In the genomic region with DNA sequence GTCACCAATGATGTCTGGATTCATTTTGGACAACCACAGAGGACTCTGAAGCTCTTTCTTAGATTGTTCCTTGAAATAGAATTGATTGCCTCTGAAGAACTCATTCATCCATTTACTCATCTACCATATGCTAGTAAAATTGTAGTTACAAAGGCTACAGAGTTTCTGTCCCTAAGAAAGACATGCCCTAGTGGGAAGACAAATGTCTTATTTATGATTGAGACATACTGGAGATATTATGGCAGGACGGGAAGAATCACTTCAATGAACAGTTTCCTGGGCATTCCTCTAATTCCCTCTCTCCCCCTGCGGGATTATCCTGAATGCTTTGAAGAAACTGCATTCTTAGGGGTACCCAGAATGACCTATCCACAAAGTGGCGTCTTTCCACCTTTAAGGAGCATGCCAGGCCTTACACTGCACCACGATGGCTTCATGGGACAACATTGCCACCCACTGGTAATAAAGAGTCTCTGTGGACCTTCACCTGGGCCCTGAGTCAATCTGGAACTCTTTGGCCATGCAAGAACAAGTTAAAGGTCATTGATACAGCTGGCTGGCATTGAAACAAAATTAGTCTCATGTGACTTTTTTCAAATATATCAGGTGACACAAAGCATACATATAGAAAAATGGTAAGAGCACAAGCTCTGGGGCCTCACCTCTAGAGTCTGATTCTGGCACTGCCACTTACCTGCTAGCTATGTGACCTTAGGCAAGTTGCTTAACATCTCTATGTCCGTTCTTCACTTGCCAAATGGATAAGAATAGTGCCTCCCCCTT, we compare ENCODE assay signal across 1 cellular context.
TF ChIP-seq lines count a peak whose summit lies in the region.

No MANE protein-coding gene starts in this region.

TF ChIP-seq in HepG2, 621 proteins besides CTCF, POLR2A, EP300 and RAD21 (continued from another document and continues in another):
- TF ChIP-seq, protein P1, sequence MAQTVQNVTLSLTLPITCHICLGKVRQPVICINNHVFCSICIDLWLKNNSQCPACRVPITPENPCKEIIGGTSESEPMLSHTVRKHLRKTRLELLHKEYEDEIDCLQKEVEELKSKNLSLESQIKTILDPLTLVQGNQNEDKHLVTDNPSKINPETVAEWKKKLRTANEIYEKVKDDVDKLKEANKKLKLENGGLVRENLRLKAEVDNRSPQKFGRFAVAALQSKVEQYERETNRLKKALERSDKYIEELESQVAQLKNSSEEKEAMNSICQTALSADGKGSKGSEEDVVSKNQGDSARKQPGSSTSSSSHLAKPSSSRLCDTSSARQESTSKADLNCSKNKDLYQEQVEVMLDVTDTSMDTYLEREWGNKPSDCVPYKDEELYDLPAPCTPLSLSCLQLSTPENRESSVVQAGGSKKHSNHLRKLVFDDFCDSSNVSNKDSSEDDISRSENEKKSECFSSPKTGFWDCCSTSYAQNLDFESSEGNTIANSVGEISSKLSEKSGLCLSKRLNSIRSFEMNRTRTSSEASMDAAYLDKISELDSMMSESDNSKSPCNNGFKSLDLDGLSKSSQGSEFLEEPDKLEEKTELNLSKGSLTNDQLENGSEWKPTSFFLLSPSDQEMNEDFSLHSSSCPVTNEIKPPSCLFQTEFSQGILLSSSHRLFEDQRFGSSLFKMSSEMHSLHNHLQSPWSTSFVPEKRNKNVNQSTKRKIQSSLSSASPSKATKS (CRISPR knock-in tag; IDR thresholded peaks at IDR 0.05), result no peak
- no peak for TF ChIP-seq NKX3-1 (CRISPR knock-in tag; IDR thresholded peaks at IDR 0.05)
- TF ChIP-seq, protein P2, sequence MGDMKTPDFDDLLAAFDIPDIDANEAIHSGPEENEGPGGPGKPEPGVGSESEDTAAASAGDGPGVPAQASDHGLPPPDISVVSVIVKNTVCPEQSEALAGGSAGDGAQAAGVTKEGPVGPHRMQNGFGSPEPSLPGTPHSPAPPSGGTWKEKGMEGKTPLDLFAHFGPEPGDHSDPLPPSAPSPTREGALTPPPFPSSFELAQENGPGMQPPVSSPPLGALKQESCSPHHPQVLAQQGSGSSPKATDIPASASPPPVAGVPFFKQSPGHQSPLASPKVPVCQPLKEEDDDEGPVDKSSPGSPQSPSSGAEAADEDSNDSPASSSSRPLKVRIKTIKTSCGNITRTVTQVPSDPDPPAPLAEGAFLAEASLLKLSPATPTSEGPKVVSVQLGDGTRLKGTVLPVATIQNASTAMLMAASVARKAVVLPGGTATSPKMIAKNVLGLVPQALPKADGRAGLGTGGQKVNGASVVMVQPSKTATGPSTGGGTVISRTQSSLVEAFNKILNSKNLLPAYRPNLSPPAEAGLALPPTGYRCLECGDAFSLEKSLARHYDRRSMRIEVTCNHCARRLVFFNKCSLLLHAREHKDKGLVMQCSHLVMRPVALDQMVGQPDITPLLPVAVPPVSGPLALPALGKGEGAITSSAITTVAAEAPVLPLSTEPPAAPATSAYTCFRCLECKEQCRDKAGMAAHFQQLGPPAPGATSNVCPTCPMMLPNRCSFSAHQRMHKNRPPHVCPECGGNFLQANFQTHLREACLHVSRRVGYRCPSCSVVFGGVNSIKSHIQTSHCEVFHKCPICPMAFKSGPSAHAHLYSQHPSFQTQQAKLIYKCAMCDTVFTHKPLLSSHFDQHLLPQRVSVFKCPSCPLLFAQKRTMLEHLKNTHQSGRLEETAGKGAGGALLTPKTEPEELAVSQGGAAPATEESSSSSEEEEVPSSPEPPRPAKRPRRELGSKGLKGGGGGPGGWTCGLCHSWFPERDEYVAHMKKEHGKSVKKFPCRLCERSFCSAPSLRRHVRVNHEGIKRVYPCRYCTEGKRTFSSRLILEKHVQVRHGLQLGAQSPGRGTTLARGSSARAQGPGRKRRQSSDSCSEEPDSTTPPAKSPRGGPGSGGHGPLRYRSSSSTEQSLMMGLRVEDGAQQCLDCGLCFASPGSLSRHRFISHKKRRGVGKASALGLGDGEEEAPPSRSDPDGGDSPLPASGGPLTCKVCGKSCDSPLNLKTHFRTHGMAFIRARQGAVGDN (CRISPR knock-in tag; IDR thresholded peaks at IDR 0.05), result no peak
- TF ChIP-seq ZNF331 (CRISPR knock-in tag; IDR thresholded peaks at IDR 0.05), result no peak
- peak; percentile 58; the same call in 1 of the 2 replicates for TF ChIP-seq ZKSCAN8 (CRISPR knock-in tag; IDR thresholded peaks at IDR 0.05; ENCODE audit: borderline replicate concordance)
- TF ChIP-seq, protein P3, sequence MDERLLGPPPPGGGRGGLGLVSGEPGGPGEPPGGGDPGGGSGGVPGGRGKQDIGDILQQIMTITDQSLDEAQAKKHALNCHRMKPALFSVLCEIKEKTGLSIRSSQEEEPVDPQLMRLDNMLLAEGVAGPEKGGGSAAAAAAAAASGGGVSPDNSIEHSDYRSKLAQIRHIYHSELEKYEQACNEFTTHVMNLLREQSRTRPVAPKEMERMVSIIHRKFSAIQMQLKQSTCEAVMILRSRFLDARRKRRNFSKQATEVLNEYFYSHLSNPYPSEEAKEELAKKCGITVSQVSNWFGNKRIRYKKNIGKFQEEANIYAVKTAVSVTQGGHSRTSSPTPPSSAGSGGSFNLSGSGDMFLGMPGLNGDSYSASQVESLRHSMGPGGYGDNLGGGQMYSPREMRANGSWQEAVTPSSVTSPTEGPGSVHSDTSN (CRISPR knock-in tag; IDR thresholded peaks at IDR 0.05), result no peak
- TF ChIP-seq NFATC3 (CRISPR knock-in tag; IDR thresholded peaks at IDR 0.05), result no peak
- no peak for TF ChIP-seq GPN1 (CRISPR knock-in tag; IDR thresholded peaks at IDR 0.05; ENCODE audit: borderline replicate concordance)
- no peak for TF ChIP-seq FOXK2 (IDR thresholded peaks at IDR 0.05)
- TF ChIP-seq ZNF567 (CRISPR knock-in tag; IDR thresholded peaks at IDR 0.05; ENCODE audit: borderline replicate concordance), result no peak
- TF ChIP-seq YEATS4 (CRISPR knock-in tag; IDR thresholded peaks at IDR 0.05; ENCODE audit: borderline replicate concordance), result no peak
- no peak for TF ChIP-seq ZNF550 (CRISPR knock-in tag; IDR thresholded peaks at IDR 0.05; ENCODE audit: borderline replicate concordance)
- TF ChIP-seq ZNF740 (CRISPR knock-in tag; IDR thresholded peaks at IDR 0.05), result no peak
- TF ChIP-seq ZNF251 (CRISPR knock-in tag; IDR thresholded peaks at IDR 0.05), result no peak
- 0 out of 2 replicates have a peak, but pooled peaks have one; percentile 40 for TF ChIP-seq TBX2 (CRISPR knock-in tag; IDR thresholded peaks at IDR 0.05; ENCODE audit: borderline replicate concordance)
- TF ChIP-seq, protein P4, sequence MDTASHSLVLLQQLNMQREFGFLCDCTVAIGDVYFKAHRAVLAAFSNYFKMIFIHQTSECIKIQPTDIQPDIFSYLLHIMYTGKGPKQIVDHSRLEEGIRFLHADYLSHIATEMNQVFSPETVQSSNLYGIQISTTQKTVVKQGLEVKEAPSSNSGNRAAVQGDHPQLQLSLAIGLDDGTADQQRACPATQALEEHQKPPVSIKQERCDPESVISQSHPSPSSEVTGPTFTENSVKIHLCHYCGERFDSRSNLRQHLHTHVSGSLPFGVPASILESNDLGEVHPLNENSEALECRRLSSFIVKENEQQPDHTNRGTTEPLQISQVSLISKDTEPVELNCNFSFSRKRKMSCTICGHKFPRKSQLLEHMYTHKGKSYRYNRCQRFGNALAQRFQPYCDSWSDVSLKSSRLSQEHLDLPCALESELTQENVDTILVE (CRISPR knock-in tag; IDR thresholded peaks at IDR 0.05), result peak; percentile 66; the same call in 1 of the 2 replicates
- TF ChIP-seq ZNF772 (CRISPR knock-in tag; IDR thresholded peaks at IDR 0.05), result no peak
- no peak for TF ChIP-seq HNRNPLL (IDR thresholded peaks at IDR 0.05; ENCODE audit: low read depth, low read length, poor library complexity, severe bottlenecking)
- TF ChIP-seq CREB1 (IDR thresholded peaks at IDR 0.05), result no peak
- no peak for TF ChIP-seq CREB1 (CRISPR knock-in tag; IDR thresholded peaks at IDR 0.05)
- TF ChIP-seq, protein P5, sequence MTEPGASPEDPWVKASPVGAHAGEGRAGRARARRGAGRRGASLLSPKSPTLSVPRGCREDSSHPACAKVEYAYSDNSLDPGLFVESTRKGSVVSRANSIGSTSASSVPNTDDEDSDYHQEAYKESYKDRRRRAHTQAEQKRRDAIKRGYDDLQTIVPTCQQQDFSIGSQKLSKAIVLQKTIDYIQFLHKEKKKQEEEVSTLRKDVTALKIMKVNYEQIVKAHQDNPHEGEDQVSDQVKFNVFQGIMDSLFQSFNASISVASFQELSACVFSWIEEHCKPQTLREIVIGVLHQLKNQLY (CRISPR knock-in tag; IDR thresholded peaks at IDR 0.05), result no peak
- peak; percentile 37; the same call in 1 of the 2 replicates for TF ChIP-seq TFDP1 (CRISPR knock-in tag; IDR thresholded peaks at IDR 0.05; ENCODE audit: borderline replicate concordance)
- no peak for TF ChIP-seq NPAS2 (CRISPR knock-in tag; IDR thresholded peaks at IDR 0.05; ENCODE audit: borderline replicate concordance)
- TF ChIP-seq ZSCAN12 (CRISPR knock-in tag; IDR thresholded peaks at IDR 0.05), result no peak
- TF ChIP-seq ZMYM3 (CRISPR knock-in tag; IDR thresholded peaks at IDR 0.05), result no peak
- no peak for TF ChIP-seq ZC3H13 (CRISPR knock-in tag; IDR thresholded peaks at IDR 0.05)
- no peak for TF ChIP-seq MTA1 (CRISPR knock-in tag; IDR thresholded peaks at IDR 0.05; ENCODE audit: borderline replicate concordance)
- TF ChIP-seq TARDBP (CRISPR knock-in tag; IDR thresholded peaks at IDR 0.05), result peak; percentile 57; the same call in 1 of the 2 replicates
- TF ChIP-seq E2F1 (CRISPR knock-in tag; IDR thresholded peaks at IDR 0.05), result no peak
- TF ChIP-seq ETV6 (CRISPR knock-in tag; conservative IDR thresholded peaks at IDR 0.05), result no peak
- no peak for TF ChIP-seq ZFP37 (CRISPR knock-in tag; IDR thresholded peaks at IDR 0.05; ENCODE audit: borderline replicate concordance)
- peak; percentile 36; the same call in 1 of the 2 replicates for TF ChIP-seq MED1 (CRISPR knock-in tag; IDR thresholded peaks at IDR 0.05)
- no peak for TF ChIP-seq ZNF552 (CRISPR knock-in tag; IDR thresholded peaks at IDR 0.05; ENCODE audit: borderline replicate concordance)
- TF ChIP-seq DNMT3B (CRISPR knock-in tag; conservative IDR thresholded peaks at IDR 0.05), result no peak
- TF ChIP-seq ELF3 (CRISPR knock-in tag; IDR thresholded peaks at IDR 0.05), result 0 out of 2 replicates have a peak, but pooled peaks have one; percentile 35
- no peak for TF ChIP-seq ZNF782 (CRISPR knock-in tag; IDR thresholded peaks at IDR 0.05; ENCODE audit: borderline replicate concordance)
- TF ChIP-seq ZBTB3 (CRISPR knock-in tag; IDR thresholded peaks at IDR 0.05; ENCODE audit: borderline replicate concordance, low read depth), result no peak
- no peak for TF ChIP-seq ZFP36L1 (CRISPR knock-in tag; IDR thresholded peaks at IDR 0.05)
- TF ChIP-seq NFKBIZ (CRISPR knock-in tag; IDR thresholded peaks at IDR 0.05), result 0 out of 2 replicates have a peak, but pooled peaks have one; percentile 45
- TF ChIP-seq KAT8 (CRISPR knock-in tag; IDR thresholded peaks at IDR 0.05), result peak; percentile 57
